In genomic region chr20:34215711-34216381, GRCh38 we compare ENCODE assay signal across 8 cellular contexts. TPM values are rescaled to one million over a fixed set of nuclear protein-coding genes. Genes with fewer than 3 reads are reported as not detected.
A peak's percentile ranks its signal among the peaks of the same experiment; 100 is the strongest.
DNase-seq lines count a peak whose midpoint lies in the region; ATAC-seq lines count a peak whose summit lies in the region.

No MANE protein-coding gene starts in this region.

- H3K27ac Mint-ChIP-seq in activated T-cell treated with anti-CD3 and anti-CD28 coated beads, Interleukin-2, amount 50 U/mL, for 72 hours, result no peak overlapping the region
- no peak overlapping the region for H3K27ac Mint-ChIP-seq in naive B cell
- H3K27ac Mint-ChIP-seq in stimulated activated naive B cell treated with anti-CD40 and anti-IgM and Interleukin-4, amounts not matched to agents 10 μg/mL and 1 μg/mL and 100 μg/mL, for 72 hours, result no peak overlapping the region

- peaks cover 0 to 7% of the 10 kb centered on the region in 2 donors for H3K36me3 Mint-ChIP-seq in activated T-cell treated with anti-CD3 and anti-CD28 coated beads, Interleukin-2, amount 50 U/mL, for 72 hours (ENCODE audit: insufficient read depth in 2 of 2)
- peaks cover 0 to 6% of the 10 kb centered on the region in 2 donors for H3K36me3 Mint-ChIP-seq in naive B cell
- no peaks in the 10 kb centered on the region for H3K36me3 Mint-ChIP-seq in stimulated activated naive B cell treated with anti-CD40 and anti-IgM and Interleukin-4, amounts not matched to agents 10 μg/mL and 1 μg/mL and 100 μg/mL, for 72 hours

- no peaks in the 10 kb centered on the region for H3K36me3 ChIP-seq in H7 (replicated peaks; ENCODE audit: control insufficient read depth, insufficient read depth, low read length)

- peaks cover 8% of the 10 kb centered on the region for H3K4me1 Mint-ChIP-seq in activated T-cell treated with anti-CD3 and anti-CD28 coated beads, Interleukin-2, amount 50 U/mL, for 72 hours (ENCODE audit: low read depth)
- peaks cover 9 to 14% (median 11%) of the 10 kb centered on the region in 3 donors for H3K4me1 Mint-ChIP-seq in naive B cell
- H3K4me1 Mint-ChIP-seq in stimulated activated naive B cell treated with anti-CD40 and anti-IgM and Interleukin-4, amounts not matched to agents 10 μg/mL and 1 μg/mL and 100 μg/mL, for 72 hours, result peaks cover 0 to 3% of the 10 kb centered on the region in 2 donors

- no peaks in the 10 kb centered on the region for H3K9me3 Mint-ChIP-seq in activated T-cell treated with anti-CD3 and anti-CD28 coated beads, Interleukin-2, amount 50 U/mL, for 72 hours
- peaks cover 0 to 15% (median 2%) of the 10 kb centered on the region in 7 donors for H3K9me3 Mint-ChIP-seq in naive B cell
- peaks cover 4 to 5% of the 10 kb centered on the region in 2 donors for H3K9me3 Mint-ChIP-seq in stimulated activated naive B cell treated with anti-CD40 and anti-IgM and Interleukin-4, amounts not matched to agents 10 μg/mL and 1 μg/mL and 100 μg/mL, for 72 hours

- peak; percentile 95 to 96 for ATAC-seq in activated T-cell treated with anti-CD3 and anti-CD28 coated beads, Interleukin-2, amount 50 U/mL, for 72 hours (replicated peaks in 1 of 2)
- ATAC-seq in naive B cell (ENCODE audit: low read depth in 2 of 2), result peak; percentile 69 to 90
- ATAC-seq in stimulated activated naive B cell treated with anti-CD40 and anti-IgM and Interleukin-4, amounts not matched to agents 10 μg/mL and 1 μg/mL and 100 μg/mL, for 72 hours (replicated peaks), result peak; percentile 94 to 97
- ATAC-seq in HG03565 (IDR thresholded peaks at IDR 0.05; ENCODE audit: unreplicated experiment), result no peak

- H3K27me3 ChIP-seq in H7 (ENCODE audit: control insufficient read depth, insufficient read depth, low read length), result peaks cover 11% of the 10 kb centered on the region

- peaks cover 30% of the 10 kb centered on the region for H3K27me3 Mint-ChIP-seq in activated T-cell treated with anti-CD3 and anti-CD28 coated beads, Interleukin-2, amount 50 U/mL, for 72 hours (ENCODE audit: low read depth)
- peaks cover 14 to 35% (median 31%) of the 10 kb centered on the region in 3 donors for H3K27me3 Mint-ChIP-seq in naive B cell
- H3K27me3 Mint-ChIP-seq in stimulated activated naive B cell treated with anti-CD40 and anti-IgM and Interleukin-4, amounts not matched to agents 10 μg/mL and 1 μg/mL and 100 μg/mL, for 72 hours, result peaks cover 16 to 30% of the 10 kb centered on the region in 2 donors

- H3K4me3 Mint-ChIP-seq in activated T-cell treated with anti-CD3 and anti-CD28 coated beads, Interleukin-2, amount 50 U/mL, for 72 hours, result peak overlapping the region; percentile 80 to 83
- peak overlapping the region in 6 of 8 donors; percentile 36 to 89 (median 88) for H3K4me3 Mint-ChIP-seq in naive B cell
- H3K4me3 Mint-ChIP-seq in stimulated activated naive B cell treated with anti-CD40 and anti-IgM and Interleukin-4, amounts not matched to agents 10 μg/mL and 1 μg/mL and 100 μg/mL, for 72 hours, result peak overlapping the region; percentile 86 to 88

- peak; percentile 73 for DNase-seq in 8988T
- peak; percentile 89 for DNase-seq in H7
- DNase-seq in NCI-H69 (lab: John Stamatoyannopoulos, UW), result peak; percentile 86
- peak; percentile 69 to 76 for DNase-seq in activated T-cell treated with anti-CD3 and anti-CD28 coated beads, Interleukin-2, amount 50 U/mL, for 72 hours
- DNase-seq in fibroblast of peridontal ligament (ENCODE audit: extremely low read depth), result peak; percentile 64
- DNase-seq in naive B cell, result peak; percentile 16
- DNase-seq in stimulated activated naive B cell treated with anti-CD40 and anti-IgM and Interleukin-4, amounts not matched to agents 10 μg/mL and 1 μg/mL and 100 μg/mL, for 72 hours, result peak; percentile 54

- peak overlapping the region; percentile 59 for H3K4me3 ChIP-seq in H7 (ENCODE audit: insufficient read depth, low read depth, low read length)

RNA-seq across cellular contexts. Expression of gene ASIP, which starts 25.4 kb away (rescaled TPM):
- total RNA-seq in H7 (2014; rRNA removed; shearing (Covaris generic)), result not detected in 2 replicates
- total RNA-seq in activated T-cell treated with anti-CD3 and anti-CD28 coated beads, Interleukin-2, amount 50 U/mL, for 72 hours, result not detected
- under 1 TPM in 1 of 6 donors, not detected in 5; 0.82 TPM for polyA plus RNA-seq in naive B cell (ENCODE audit: low read depth in 6 of 6)

Comparison
In these comparisons a context has a peak if more than half of its experiments do, and no peak if none do; other contexts are left out.
1. DNase-seq: peak in every context shown above with its lines; median percentile 89 in H7; 86 in NCI-H69; 73 in 8988T; 72 in activated T-cell treated with anti-CD3 and anti-CD28 coated beads, Interleukin-2, amount 50 U/mL, for 72 hours; 64 in fibroblast of peridontal ligament; 54 in stimulated activated naive B cell treated with anti-CD40 and anti-IgM and Interleukin-4, amounts not matched to agents 10 μg/mL and 1 μg/mL and 100 μg/mL, for 72 hours; 16 in naive B cell.